In genomic region chr14:74860899-74861733, GRCh38 we compare ENCODE assay signal across 8 cellular contexts. TPM values are rescaled to one million over a fixed set of nuclear protein-coding genes. Genes with fewer than 3 reads are reported as not detected.
A peak's percentile ranks its signal among the peaks of the same experiment; 100 is the strongest.
DNase-seq lines count a peak whose midpoint lies in the region; ATAC-seq and TF ChIP-seq lines count a peak whose summit lies in the region.

No MANE protein-coding gene starts in this region.

- H3K4me1 Mint-ChIP-seq in endodermal cell, result no peaks in the 10 kb centered on the region

- H3K4me1 ChIP-seq in endodermal cell (ENCODE audit: control insufficient read depth, insufficient read depth, low read length), result no peaks in the 10 kb centered on the region

- no peak for ATAC-seq in GM18502 (IDR thresholded peaks at IDR 0.05; ENCODE audit: poor library complexity, unreplicated experiment)

- no peak overlapping the region for H3K27ac ChIP-seq in endodermal cell (ENCODE audit: low read depth, low read length)

- TF ChIP-seq CTCF in endodermal cell (conservative IDR thresholded peaks at IDR 0.05), result peak; percentile 92

- H3K27ac Mint-ChIP-seq in endodermal cell, result no peak overlapping the region

- no peak overlapping the region for H3K9ac ChIP-seq in endodermal cell (ENCODE audit: extremely low read depth, low read length, poor library complexity, severe bottlenecking)

- 20 to 22% methylated on average over 5 to 7 of the region's 7 CpGs for WGBS in endodermal cell (ENCODE audit: insufficient coverage in 1 of 2, insufficient read length in 1 of 2), 2 experiments

- H3K27me3 Mint-ChIP-seq in endodermal cell (ENCODE audit: insufficient read depth), result peaks cover 17% of the 10 kb centered on the region

- no peaks in the 10 kb centered on the region for H3K36me3 ChIP-seq in endodermal cell (ENCODE audit: control insufficient read depth, insufficient read depth, low read length)

- H3K36me3 Mint-ChIP-seq in endodermal cell (ENCODE audit: low read depth), result no peaks in the 10 kb centered on the region

- H3K4me3 ChIP-seq in endodermal cell (ENCODE audit: low read length), result no peak overlapping the region

- H3K9me3 Mint-ChIP-seq in endodermal cell, result no peaks in the 10 kb centered on the region

- no peak overlapping the region for H3K4me3 Mint-ChIP-seq in endodermal cell

- H3K27me3 ChIP-seq in endodermal cell (ENCODE audit: control insufficient read depth, insufficient read depth, low read length, poor library complexity, severe bottlenecking), result peaks cover 6% of the 10 kb centered on the region

- H3K9me3 ChIP-seq in endodermal cell (ENCODE audit: control insufficient read depth, low read length), result no peaks in the 10 kb centered on the region

- peak; percentile 95 for DNase-seq in DMS 273 (lab: John Stamatoyannopoulos, UW; ENCODE audit: unreplicated experiment)
- DNase-seq in HuH-7 (ENCODE audit: low spot score), result peak; percentile 72
- peak; percentile 73 for DNase-seq in NK-92 treated with Interleukin-12 subunit alpha and Interleukin-12 subunit beta, amount 100 ng/mL, for 24 hours (lab: John Stamatoyannopoulos, UW)
- DNase-seq in activated CD8-positive, alpha-beta memory T cell treated with anti-CD3 and anti-CD28 coated beads for 24 hours, result peak; percentile 99
- DNase-seq in endodermal cell, result peak; percentile 98
- DNase-seq in mesenteric fat pad (ENCODE audit: low spot score), result peak; percentile 95
- DNase-seq in stimulated activated CD8-positive, alpha-beta memory T cell treated with anti-CD3 and anti-CD28 coated beads, Interleukin-2, amount 100 ng/mL, for 48 hours (ENCODE audit: low read depth in 2 of 2), result peak; percentile 87 to 91

RNA-seq across cellular contexts. Expression of gene PROX2, which starts 14.8 kb away (rescaled TPM):
- not detected for total RNA-seq in endodermal cell
- not detected for polyA plus RNA-seq in endodermal cell (2013, experiment 1 of 2)
- not detected for polyA plus RNA-seq in endodermal cell (2013, experiment 2 of 2)
- not detected for total RNA-seq in mesenteric fat pad

RNA-seq across cellular contexts. Expression of gene DLST, which starts 20.6 kb away (rescaled TPM):
- total RNA-seq in endodermal cell, result 100 to 1,000 TPM; 119 to 126 TPM
- 84.7 TPM for polyA plus RNA-seq in endodermal cell (2013, experiment 1 of 2)
- 76.8 TPM for polyA plus RNA-seq in endodermal cell (2013, experiment 2 of 2)
- 143 TPM for total RNA-seq in mesenteric fat pad
